1 cellular context compared by ENCODE assay signal in the genomic region with DNA sequence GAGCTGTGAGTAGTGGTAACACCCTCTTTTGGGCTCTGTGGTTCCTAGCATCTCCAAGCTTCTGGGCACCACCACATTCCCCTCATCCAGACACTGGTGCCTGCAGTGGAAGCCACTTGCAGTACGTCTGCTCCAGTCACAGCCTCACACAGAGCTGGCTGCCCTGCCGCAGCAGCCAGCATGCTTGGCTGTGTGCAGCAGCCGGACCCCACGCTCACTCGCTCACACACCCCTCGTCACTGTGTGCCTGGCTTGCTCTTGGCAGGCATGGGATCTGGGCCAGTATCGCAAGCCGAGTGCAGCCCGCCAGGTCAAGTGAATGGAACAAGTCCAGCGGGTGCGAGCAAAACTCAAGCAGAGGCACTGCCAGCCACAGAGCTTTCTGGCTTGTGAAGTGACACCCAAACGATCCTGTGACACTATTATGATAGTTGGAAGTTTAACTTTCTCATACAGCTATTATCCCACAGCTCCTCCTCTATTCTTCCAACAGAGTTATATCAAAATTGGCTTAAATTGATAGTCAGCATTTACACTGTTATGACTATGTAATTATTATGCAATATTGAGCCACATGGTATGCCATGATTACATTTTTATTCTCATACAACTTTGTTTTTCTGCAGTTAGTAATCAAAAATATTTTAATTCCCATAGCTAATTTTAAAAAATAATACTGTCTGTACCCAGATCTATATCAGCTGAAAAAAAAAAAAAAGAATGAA.
TF ChIP-seq lines count a peak whose summit lies in the region.

No MANE protein-coding gene starts in this region.

TF ChIP-seq in H1, 55 proteins besides CTCF, POLR2A, EP300 and RAD21:
- TF ChIP-seq CEBPB (IDR thresholded peaks at IDR 0.05; ENCODE audit: low read depth, low read length) = no peak
- TF ChIP-seq FOSL1 (IDR thresholded peaks at IDR 0.05; ENCODE audit: insufficient read depth, low read depth, low read length) = no peak
- no peak for TF ChIP-seq HDAC2 (IDR thresholded peaks at IDR 0.05; ENCODE audit: borderline replicate concordance in 1 of 2, low read depth in 2 of 2, low read length in 2 of 2)
- no peak for TF ChIP-seq TBP (IDR thresholded peaks at IDR 0.05; ENCODE audit: low read depth, low read length)
- TF ChIP-seq SP1 (IDR thresholded peaks at IDR 0.05; ENCODE audit: low read depth, low read length) = no peak
- no peak for TF ChIP-seq SP2 (IDR thresholded peaks at IDR 0.05; ENCODE audit: low read length)
- no peak for TF ChIP-seq TAF7 (optimal IDR thresholded peaks at IDR 0.05; ENCODE audit: borderline replicate concordance, low read depth, low read length)
- TF ChIP-seq SIRT6 (IDR thresholded peaks at IDR 0.05; ENCODE audit: low read length) = no peak
- TF ChIP-seq, protein P1, sequence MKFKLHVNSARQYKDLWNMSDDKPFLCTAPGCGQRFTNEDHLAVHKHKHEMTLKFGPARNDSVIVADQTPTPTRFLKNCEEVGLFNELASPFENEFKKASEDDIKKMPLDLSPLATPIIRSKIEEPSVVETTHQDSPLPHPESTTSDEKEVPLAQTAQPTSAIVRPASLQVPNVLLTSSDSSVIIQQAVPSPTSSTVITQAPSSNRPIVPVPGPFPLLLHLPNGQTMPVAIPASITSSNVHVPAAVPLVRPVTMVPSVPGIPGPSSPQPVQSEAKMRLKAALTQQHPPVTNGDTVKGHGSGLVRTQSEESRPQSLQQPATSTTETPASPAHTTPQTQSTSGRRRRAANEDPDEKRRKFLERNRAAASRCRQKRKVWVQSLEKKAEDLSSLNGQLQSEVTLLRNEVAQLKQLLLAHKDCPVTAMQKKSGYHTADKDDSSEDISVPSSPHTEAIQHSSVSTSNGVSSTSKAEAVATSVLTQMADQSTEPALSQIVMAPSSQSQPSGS (IDR thresholded peaks at IDR 0.05; ENCODE audit: low read length) = no peak
- no peak for TF ChIP-seq SAP30 (IDR thresholded peaks at IDR 0.05; ENCODE audit: insufficient read depth, insufficient replicate concordance, low read length)
- TF ChIP-seq GABPA (IDR thresholded peaks at IDR 0.05; ENCODE audit: borderline replicate concordance, insufficient read depth, low read length) = no peak
- no peak for TF ChIP-seq KDM5A (IDR thresholded peaks at IDR 0.05; ENCODE audit: low read length)
